11 cellular contexts compared by ENCODE assay signal in genomic region chr3:58249358-58250092, GRCh38. TPM values are rescaled to one million over a fixed set of nuclear protein-coding genes. Genes with fewer than 3 reads are reported as not detected.
DNase-seq lines count a peak whose midpoint lies in the region; ATAC-seq and TF ChIP-seq lines count a peak whose summit lies in the region.
"Had no signal": no experiment of that assay in that cellular context is flagged by ENCODE, and none has a peak within 500 bp of the region (broad histone marks: within the 10 kb centered on the region; RNA-seq: fewer than 3 reads in every experiment).

No MANE protein-coding gene starts in this region.

- H3K4me1 ChIP-seq in gastroesophageal sphincter: peaks cover 0 to 38% (median 0%) of the 10 kb centered on the region in 3 donors
- H3K4me1 ChIP-seq in CD8-positive, alpha-beta T cell (ENCODE audit: insufficient read depth, low read length): no peaks in the 10 kb centered on the region

- H3K4me3 ChIP-seq in gastroesophageal sphincter: no peak overlapping the region
- H3K4me3 ChIP-seq in CD8-positive, alpha-beta T cell (ENCODE audit: low read depth, low read length): no peak overlapping the region

- no peaks in the 10 kb centered on the region for H3K36me3 ChIP-seq in gastroesophageal sphincter
- H3K36me3 ChIP-seq in CD8-positive, alpha-beta T cell (ENCODE audit: insufficient read depth, low read length): no peaks in the 10 kb centered on the region

- H3K9me3 Mint-ChIP-seq in CD8-positive, alpha-beta T cell: no peaks in the 10 kb centered on the region
- H3K9me3 Mint-ChIP-seq: activated T-cell treated with anti-CD3 and anti-CD28 coated beads, Interleukin-2, amount 50 U/mL, for 4 hours had no signal

- peaks cover 6% of the 10 kb centered on the region for H3K36me3 Mint-ChIP-seq in CD8-positive, alpha-beta T cell

- peak; percentile 73 for ATAC-seq in GM18511 (IDR thresholded peaks at IDR 0.05; ENCODE audit: unreplicated experiment)
- peak; percentile 19 for ATAC-seq in gastroesophageal sphincter
- no peak for ATAC-seq in GM18498 (IDR thresholded peaks at IDR 0.05; ENCODE audit: unreplicated experiment)
- ATAC-seq in CD8-positive, alpha-beta T cell: no peak
- ATAC-seq: activated T-cell treated with anti-CD3 and anti-CD28 coated beads, Interleukin-2, amount 50 U/mL, for 4 hours had no signal

- no peaks in the 10 kb centered on the region for H3K27me3 Mint-ChIP-seq in CD8-positive, alpha-beta T cell (ENCODE audit: low read depth)

- DNase-seq in SW480 (ENCODE audit: low spot score): peak; percentile 67
- peak; percentile 38 for DNase-seq in retina
- no peak for DNase-seq in CD8-positive, alpha-beta T cell
- DNase-seq in NCI-H128 (lab: John Stamatoyannopoulos, UW; ENCODE audit: unreplicated experiment): no peak
- DNase-seq in activated CD8-positive, alpha-beta memory T cell treated with anti-CD3 and anti-CD28 coated beads for 24 hours: no peak
- DNase-seq: activated T-cell treated with anti-CD3 and anti-CD28 coated beads, Interleukin-2, amount 50 U/mL, for 4 hours; NCI-H2029 had no signal

- no peak for TF ChIP-seq EP300 in gastroesophageal sphincter (IDR thresholded peaks at IDR 0.05)

- no peak for TF ChIP-seq POLR2A in gastroesophageal sphincter (IDR thresholded peaks at IDR 0.05)

- no peak overlapping the region for H3K27ac Mint-ChIP-seq in CD8-positive, alpha-beta T cell

- intact Hi-C loops in CD8-positive, alpha-beta T cell (cut with DNase I, micrococcal nuclease): no loop called here

- TF ChIP-seq CTCF in gastroesophageal sphincter (IDR thresholded peaks at IDR 0.05): peak in 1 of 4 experiments; percentile 15
- no peak for TF ChIP-seq CTCF in CD8-positive, alpha-beta T cell (IDR thresholded peaks at IDR 0.05)

- no peaks in the 10 kb centered on the region for H3K27me3 ChIP-seq in gastroesophageal sphincter
- no peaks in the 10 kb centered on the region for H3K27me3 ChIP-seq in CD8-positive, alpha-beta T cell (ENCODE audit: insufficient read depth, low read length)

- POLR2A ChIA-PET in CD8-positive, alpha-beta T cell (lab: Charles Lee): no interaction called here

- CTCF ChIA-PET in CD8-positive, alpha-beta T cell (lab: Charles Lee): no interaction called here

- no peak overlapping the region for H3K4me3 Mint-ChIP-seq in CD8-positive, alpha-beta T cell
- H3K4me3 Mint-ChIP-seq: activated T-cell treated with anti-CD3 and anti-CD28 coated beads, Interleukin-2, amount 50 U/mL, for 4 hours had no signal

- peak overlapping the region in 1 of 4 donors; percentile 28 for H3K27ac ChIP-seq in gastroesophageal sphincter
- no peak overlapping the region for H3K27ac ChIP-seq in CD8-positive, alpha-beta T cell (ENCODE audit: low read depth, low read length)

- H3K4me1 Mint-ChIP-seq in CD8-positive, alpha-beta T cell (ENCODE audit: low read depth): peaks cover 2% of the 10 kb centered on the region

- 51 to 54% methylated on average over 6 to 7 of the region's 7 CpGs for WGBS in gastroesophageal sphincter (ENCODE audit: low coverage in 1 of 2), 2 donors

- no peaks in the 10 kb centered on the region for H3K9me3 ChIP-seq in gastroesophageal sphincter
- H3K9me3 ChIP-seq in CD8-positive, alpha-beta T cell (ENCODE audit: low read length): no peaks in the 10 kb centered on the region

RNA-seq across cellular contexts. Expression of gene ABHD6, which starts 11.9 kb away (rescaled TPM):
- total RNA-seq in gastroesophageal sphincter: 10 to 100 TPM in 3 of 4 donors, 1 to 10 TPM in 1; 6.5 to 27.1 (median 17.6) TPM
- 1 to 10 TPM; 1.9 to 2.1 TPM for total RNA-seq in CD8-positive, alpha-beta T cell

RNA-seq across cellular contexts. Expression of gene DNASE1L3, which starts 38.8 kb away (rescaled TPM):
- 1 to 10 TPM in 2 of 4 donors, under 1 TPM in 1, not detected in 1; 0.58 to 2.4 (median 1.3) TPM for total RNA-seq in gastroesophageal sphincter
- total RNA-seq in CD8-positive, alpha-beta T cell: not detected
- total RNA-seq: activated T-cell treated with anti-CD3 and anti-CD28 coated beads, Interleukin-2, amount 50 U/mL, for 4 hours; myocyte had no signal

RNA-seq across cellular contexts. Expression of gene RPP14, which starts 56.5 kb away (rescaled TPM):
- total RNA-seq in gastroesophageal sphincter: 10 to 100 TPM; 12.3 to 14.4 (median 14.1) TPM
- total RNA-seq in CD8-positive, alpha-beta T cell: 10 to 100 TPM; 18.3 to 20.4 TPM

RNA-seq across cellular contexts. Expression of gene HTD2, which starts 56.8 kb away (rescaled TPM):
- 10 to 100 TPM in 3 of 4 donors, 1 to 10 TPM in 1; 3.3 to 19.8 (median 11.9) TPM for total RNA-seq in gastroesophageal sphincter
- 1 to 10 TPM; 6.4 to 8.9 TPM for total RNA-seq in CD8-positive, alpha-beta T cell

Comparison
In these comparisons a context has a peak if more than half of its experiments do, and no peak if none do; other contexts are left out.
1. ATAC-seq: peak in GM18511 (single experiment) and gastroesophageal sphincter (single experiment); none in GM18498 (single experiment) and CD8-positive, alpha-beta T cell (single experiment).
2. DNase-seq: peak in SW480 (single experiment) and retina (single experiment); none in CD8-positive, alpha-beta T cell (0 of 7), NCI-H128 (single experiment) and activated CD8-positive, alpha-beta memory T cell treated with anti-CD3 and anti-CD28 coated beads for 24 hours (single experiment).